18 cellular contexts compared by ENCODE assay signal in the genomic region with DNA sequence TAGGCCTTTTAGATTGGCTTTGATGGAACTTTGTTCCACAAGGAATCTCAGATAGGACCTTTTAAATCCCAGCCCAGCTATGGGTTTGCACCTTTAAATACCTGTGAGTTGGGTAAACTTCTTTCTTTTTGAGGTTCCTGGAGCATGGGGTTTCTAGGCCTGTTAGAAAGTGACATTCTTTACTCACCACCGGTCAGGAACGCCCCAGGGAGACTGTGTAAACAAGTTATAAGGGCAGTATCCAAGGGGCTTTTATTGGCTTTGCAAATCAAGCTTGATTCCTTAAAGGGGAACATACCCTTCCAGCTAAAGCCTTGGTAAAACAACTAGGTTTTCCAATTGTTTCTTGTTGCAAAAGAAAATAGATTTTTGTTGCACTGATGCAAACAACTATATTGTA.
DNase-seq lines count a peak whose midpoint lies in the region; FAIRE-seq and TF ChIP-seq lines count a peak whose summit lies in the region.
"Had no signal": no experiment of that assay in that cellular context is flagged by ENCODE, and none has a peak within 500 bp of the region (broad histone marks: within the 10 kb centered on the region; RNA-seq: fewer than 3 reads in every experiment).

No MANE protein-coding gene starts in this region.

- H3K4me1 Mint-ChIP-seq in glutamatergic neuron (ENCODE audit: low read depth, unreplicated experiment): no peaks in the 10 kb centered on the region

- DNase-seq in ELF-1 (ENCODE audit: low read depth, low spot score) (peak; percentile 29), H7 (peak; percentile 2), OCI-M1 (lab: John Stamatoyannopoulos, UW) (peak; percentile 55), kidney tubule cell (ENCODE audit: low spot score) (peak; percentile 2), urothelium cell line (ENCODE audit: low spot score) (no peak), glutamatergic neuron (no peak), head of caudate nucleus (no peak)
- DNase-seq in activated CD4-positive, CD25-positive, alpha-beta regulatory T cell (lab: John Stamatoyannopoulos, UW): no peak
- DNase-seq: CD4-positive, CD25-positive, alpha-beta regulatory T cell; GM23248; KG1; NCI-H1092; NCI-H146; NCI-H2081 treated with DMSO at 0.1 percent for 48 hours; NCI-H226; NCI-H774; SHP77 treated with DMSO at 0.1 percent for 48 hours; T-helper 1 cell had no signal

- no peak for FAIRE-seq in urothelium cell line (lab: Jason Lieb, UNC)

- no peaks in the 10 kb centered on the region for H3K36me3 Mint-ChIP-seq in glutamatergic neuron (ENCODE audit: unreplicated experiment)
- H3K36me3 Mint-ChIP-seq: CD4-positive, CD25-positive, alpha-beta regulatory T cell had no signal

- H3K4me3 Mint-ChIP-seq in glutamatergic neuron (ENCODE audit: unreplicated experiment): no peak overlapping the region
- H3K4me3 Mint-ChIP-seq: CD4-positive, CD25-positive, alpha-beta regulatory T cell had no signal

- no peaks in the 10 kb centered on the region for H3K27me3 ChIP-seq in H7 (ENCODE audit: control insufficient read depth, insufficient read depth, low read length)

- no peak for TF ChIP-seq CTCF in glutamatergic neuron (IDR thresholded peaks at IDR 0.05; ENCODE audit: partially characterized antibody, unreplicated experiment)

- no peaks in the 10 kb centered on the region for H3K9me3 Mint-ChIP-seq in glutamatergic neuron (ENCODE audit: unreplicated experiment)

- H3K36me3 ChIP-seq in H7 (replicated peaks; ENCODE audit: control insufficient read depth, insufficient read depth, low read length): no peaks in the 10 kb centered on the region

- no peak overlapping the region for H3K27ac Mint-ChIP-seq in glutamatergic neuron (ENCODE audit: unreplicated experiment)
- H3K27ac Mint-ChIP-seq: CD4-positive, CD25-positive, alpha-beta regulatory T cell had no signal

- no peak overlapping the region for H3K4me3 ChIP-seq in H7 (ENCODE audit: insufficient read depth, low read depth, low read length)
- H3K4me3 ChIP-seq: GM23248 had no signal

- H3K27me3 Mint-ChIP-seq in glutamatergic neuron (ENCODE audit: unreplicated experiment): no peaks in the 10 kb centered on the region
- H3K27me3 Mint-ChIP-seq: CD4-positive, CD25-positive, alpha-beta regulatory T cell had no signal

- intact Hi-C loops in head of caudate nucleus (cut with DNase I): no loop called here

Comparison
In these comparisons a context has a peak if more than half of its experiments do, and no peak if none do; other contexts are left out.
1. DNase-seq: peak in ELF-1 (single experiment), H7 (single experiment), OCI-M1 (single experiment) and kidney tubule cell (single experiment); none in activated CD4-positive, CD25-positive, alpha-beta regulatory T cell (0 of 4), urothelium cell line (single experiment), glutamatergic neuron (single experiment) and head of caudate nucleus (0 of 42).